In genomic region chr10:16458196-16458977, GRCh38 we compare ENCODE assay signal across 28 cellular contexts. TPM values are rescaled to one million over a fixed set of nuclear protein-coding genes. Genes with fewer than 3 reads are reported as not detected.
DNase-seq lines count a peak whose midpoint lies in the region; ATAC-seq, FAIRE-seq and TF ChIP-seq lines count a peak whose summit lies in the region.
"Had no signal": no experiment of that assay in that cellular context is flagged by ENCODE, and none has a peak within 500 bp of the region (broad histone marks: within the 10 kb centered on the region; RNA-seq: fewer than 3 reads in every experiment).

No MANE protein-coding gene starts in this region.

- ATAC-seq in GM19351 (IDR thresholded peaks at IDR 0.05; ENCODE audit: unreplicated experiment) (peak; percentile 76), HG03175 (IDR thresholded peaks at IDR 0.05; ENCODE audit: unreplicated experiment) (peak; percentile 43), GM19328 (IDR thresholded peaks at IDR 0.05; ENCODE audit: unreplicated experiment) (no peak)
- ATAC-seq in effector memory CD8-positive, alpha-beta T cell (replicated peaks): no peak
- ATAC-seq: body of pancreas, HepG2, PC-3, upper lobe of right lung had no signal

- H3K4me1 Mint-ChIP-seq in effector memory CD8-positive, alpha-beta T cell (ENCODE audit: low read depth in 2 of 2): peaks cover 6 to 25% of the 10 kb centered on the region in 2 donors

- H3K27me3 ChIP-seq in BE2C: no peaks in the 10 kb centered on the region
- H3K27me3 ChIP-seq: body of pancreas, upper lobe of right lung had no signal

- FAIRE-seq in GM12891 (lab: Jason Lieb, UNC): peak; percentile 59
- FAIRE-seq: HepG2, small intestine had no signal

- no peak overlapping the region for H3K4me3 ChIP-seq in BE2C (ENCODE audit: low read depth, low read length)
- H3K4me3 ChIP-seq: body of pancreas, upper lobe of right lung had no signal

- H3K9me3 ChIP-seq in BE2C: no peaks in the 10 kb centered on the region
- H3K9me3 ChIP-seq: body of pancreas, upper lobe of right lung had no signal

- CTCF ChIA-PET in GM10248 (lab: Yijun Ruan, JAX): interaction anchor here (0.7 kb wide), 1 partner anchor 15 kb away, joined by 3 read pairs; no protein-coding TSS in a partner anchor

- peaks cover 6% of the 10 kb centered on the region for H3K36me3 Mint-ChIP-seq in effector memory CD8-positive, alpha-beta T cell (ENCODE audit: insufficient read depth)

- TF ChIP-seq POLR2A in GM12891 (IDR thresholded peaks at IDR 0.05; ENCODE audit: low read depth, low read length): no peak

- no peaks in the 10 kb centered on the region for H3K27me3 Mint-ChIP-seq in effector memory CD8-positive, alpha-beta T cell
- H3K27me3 Mint-ChIP-seq: CD8-positive, alpha-beta memory T cell; memory B cell had no signal

- H3K9me3 Mint-ChIP-seq in effector memory CD8-positive, alpha-beta T cell: no peaks in the 10 kb centered on the region
- H3K9me3 Mint-ChIP-seq: CD8-positive, alpha-beta memory T cell; memory B cell had no signal

- peak overlapping the region; percentile 13 to 29 for H3K27ac Mint-ChIP-seq in effector memory CD8-positive, alpha-beta T cell
- H3K27ac Mint-ChIP-seq: memory B cell had no signal

- H3K36me3 ChIP-seq in BE2C: no peaks in the 10 kb centered on the region
- H3K36me3 ChIP-seq: upper lobe of right lung had no signal

- no peaks in the 10 kb centered on the region for H3K4me1 ChIP-seq in BE2C
- H3K4me1 ChIP-seq: upper lobe of right lung had no signal

- H3K4me3 Mint-ChIP-seq in effector memory CD8-positive, alpha-beta T cell: no peak overlapping the region
- H3K4me3 Mint-ChIP-seq: CD8-positive, alpha-beta memory T cell; memory B cell had no signal

- DNase-seq in GM12891 (ENCODE audit: insufficient read length, low spot score) (no peak), GM10248 (ENCODE audit: extremely low spot score) (no peak), cerebellar nuclear complex (lab: John Stamatoyannopoulos, UW) (no peak), BE2C (no peak)
- DNase-seq in effector memory CD8-positive, alpha-beta T cell: no peak
- DNase-seq: activated effector memory CD4-positive, alpha-beta T cell treated with anti-CD3 and anti-CD28 coated beads, Interleukin-2, amount 50 U/mL, for 16 hours; AML-193; body of pancreas; CD8-positive, alpha-beta memory T cell; GF-D8; head of caudate nucleus; NCI-H1694; NCI-H2171 treated with DMSO at 0.1 percent for 48 hours; NCI-H774; occipital lobe; PC-3; Right ventricle myocardium superior; small intestine; stimulated activated CD4-positive, alpha-beta T cell treated with anti-CD3 and anti-CD28 coated beads, Interleukin-2, amount 100 ng/mL, for 24 hours; substantia nigra; SW 1271; T1000; upper lobe of right lung had no signal

- POLR2A ChIA-PET in GM10248 (lab: Yijun Ruan, JAX): no interaction called here

- TF ChIP-seq CTCF in GM10248 (IDR thresholded peaks at IDR 0.05; ENCODE audit: control extremely low read depth, extremely low read depth, low read depth, missing control alignments) (no peak), BE2C (IDR thresholded peaks at IDR 0.05; ENCODE audit: low read depth, low read length) (no peak)

TF ChIP-seq in GM12891, 5 proteins besides CTCF, POLR2A, EP300 and RAD21:
- TF ChIP-seq TAF1 (IDR thresholded peaks at IDR 0.05; ENCODE audit: low read depth, low read length) (no peak), POU2F2 (IDR thresholded peaks at IDR 0.05; ENCODE audit: low read depth, low read length) (no peak), POLR2AphosphoS5 (IDR thresholded peaks at IDR 0.05; ENCODE audit: low read depth, low read length) (no peak), SPI1 (IDR thresholded peaks at IDR 0.05; ENCODE audit: low read depth, low read length) (no peak), PAX5 (IDR thresholded peaks at IDR 0.05; ENCODE audit: insufficient read depth, low read length, severe bottlenecking) (no peak)
TF ChIP-seq in GM12891: peak in this region for 0.

RNA-seq across cellular contexts. Expression of gene PTER, which starts 21.6 kb away (rescaled TPM):
- polyA plus RNA-seq in GM12891 (2012; ENCODE audit: low read depth, missing spikeins): 6.3 TPM
- polyA plus RNA-seq in BE2C (2012; ENCODE audit: insufficient read depth, insufficient read length, low read depth): not detected

Comparison
In these comparisons a context has a peak if more than half of its experiments do, and no peak if none do; other contexts are left out.
1. ATAC-seq: peak in GM19351 (single experiment) and HG03175 (single experiment); none in effector memory CD8-positive, alpha-beta T cell (single experiment) and GM19328 (single experiment).